Comparison of ENCODE assay signal across 11 cellular contexts in the genomic region with DNA sequence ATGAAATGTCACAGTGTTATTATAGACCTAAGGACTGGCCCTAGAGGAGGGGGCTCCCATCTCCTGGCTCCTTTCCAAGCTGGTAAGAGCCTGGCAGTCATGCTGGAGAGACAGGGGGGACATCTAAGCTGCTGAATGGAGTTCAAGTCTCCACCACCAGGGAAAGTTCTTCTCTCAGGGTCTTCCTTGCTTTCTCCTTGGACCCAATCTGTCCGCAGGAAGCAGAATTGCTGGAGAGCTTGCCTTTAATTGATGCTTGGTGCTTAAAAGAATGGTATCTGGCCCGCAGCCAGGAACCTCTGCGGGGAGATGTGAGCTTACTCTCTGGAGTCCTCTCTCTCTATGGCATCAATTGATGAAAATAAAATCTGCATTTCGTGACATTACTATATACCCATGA. TPM values are rescaled to one million over a fixed set of nuclear protein-coding genes. Genes with fewer than 3 reads are reported as not detected.
DNase-seq lines count a peak whose midpoint lies in the region; TF ChIP-seq lines count a peak whose summit lies in the region.
"Had no signal": no experiment of that assay in that cellular context is flagged by ENCODE, and none has a peak within 500 bp of the region (broad histone marks: within the 10 kb centered on the region; RNA-seq: fewer than 3 reads in every experiment).

No MANE protein-coding gene starts in this region.

- H3K18ac ChIP-seq in mesenchymal stem cell (ENCODE audit: low read depth in 1 of 2, low read length in 2 of 2) = no peak overlapping the region

- no peak overlapping the region for H3K4me2 ChIP-seq in mesenchymal stem cell (ENCODE audit: low read length, poor library complexity, severe bottlenecking)

- H2BK12ac ChIP-seq in mesenchymal stem cell (ENCODE audit: low read length in 2 of 2) = peak overlapping the region in 1 of 2 experiments; percentile 39

- H3K9me3 ChIP-seq in cardiac muscle cell (ENCODE audit: low read depth) (no peaks in the 10 kb centered on the region), mesenchymal stem cell (ENCODE audit: control insufficient read depth, low read length) (no peaks in the 10 kb centered on the region), vagina (no peaks in the 10 kb centered on the region)
- H3K9me3 ChIP-seq: mucosa of descending colon had no signal

- H3K14ac ChIP-seq in mesenchymal stem cell (ENCODE audit: low read length in 2 of 2) = no peak overlapping the region

- H2AFZ ChIP-seq in mesenchymal stem cell (ENCODE audit: low read depth, low read length) = no peak overlapping the region

- H2AK5ac ChIP-seq in mesenchymal stem cell (ENCODE audit: low read length, severe bottlenecking) = no peak overlapping the region

- TF ChIP-seq POLR2A in vagina (IDR thresholded peaks at IDR 0.05) = no peak

- TF ChIP-seq CTCF in cardiac muscle cell (IDR thresholded peaks at IDR 0.05; ENCODE audit: low read depth, low read length) (no peak), vagina (IDR thresholded peaks at IDR 0.05) (no peak)

- no peak overlapping the region for H4K91ac ChIP-seq in mesenchymal stem cell (ENCODE audit: low read length)

- no peak overlapping the region for H2BK120ac ChIP-seq in mesenchymal stem cell (ENCODE audit: low read depth, low read length)

- H3K4me3 ChIP-seq in cardiac muscle cell = no peak overlapping the region
- peak overlapping the region in 1 of 2 experiments; percentile 52 for H3K4me3 ChIP-seq in mesenchymal stem cell (ENCODE audit: insufficient read depth in 1 of 2, low read depth in 1 of 2, low read length in 2 of 2)
- H3K4me3 ChIP-seq in vagina = no peak overlapping the region
- H3K4me3 ChIP-seq: mucosa of descending colon had no signal

- H3K27me3 ChIP-seq in cardiac muscle cell (no peaks in the 10 kb centered on the region), mesenchymal stem cell (ENCODE audit: control insufficient read depth in 1 of 2, insufficient read depth in 1 of 2, low read length in 2 of 2) (no peaks in the 10 kb centered on the region), vagina (no peaks in the 10 kb centered on the region)

- no peak overlapping the region for H3K23ac ChIP-seq in mesenchymal stem cell (ENCODE audit: low read length in 2 of 2)

- peak overlapping the region; percentile 93 for H3K27ac ChIP-seq in cardiac muscle cell
- H3K27ac ChIP-seq in mesenchymal stem cell (ENCODE audit: low read length, poor library complexity, severe bottlenecking) = no peak overlapping the region
- H3K27ac ChIP-seq in vagina = peak overlapping the region; percentile 87

- no peak overlapping the region for H2BK5ac ChIP-seq in mesenchymal stem cell (ENCODE audit: low read depth, low read length, poor library complexity, severe bottlenecking)

- peaks cover 46% of the 10 kb centered on the region for H3K4me1 ChIP-seq in cardiac muscle cell (ENCODE audit: low read depth)
- peaks cover 2% of the 10 kb centered on the region for H3K4me1 ChIP-seq in mesenchymal stem cell (ENCODE audit: control insufficient read depth, insufficient read depth, low read depth, low read length)
- peaks cover 43% of the 10 kb centered on the region for H3K4me1 ChIP-seq in vagina

- no peaks in the 10 kb centered on the region for H3K36me3 ChIP-seq in cardiac muscle cell
- H3K36me3 ChIP-seq in mesenchymal stem cell (ENCODE audit: control insufficient read depth in 1 of 2, insufficient read depth in 2 of 2, low read depth in 1 of 2, low read length in 2 of 2) = no peaks in the 10 kb centered on the region
- H3K36me3 ChIP-seq in vagina = no peaks in the 10 kb centered on the region

- no peak overlapping the region for H4K8ac ChIP-seq in mesenchymal stem cell (ENCODE audit: low read length)

- WGBS in mesenchymal stem cell = 69% methylated on average over 3 of the region's 4 CpGs

- peak overlapping the region; percentile 56 for H2BK15ac ChIP-seq in mesenchymal stem cell (ENCODE audit: low read depth, poor library complexity, severe bottlenecking)

- intact Hi-C loops in cardiac septum (cut with DNase I) = loop anchor here (2.0 kb wide), 2 partner anchors 14 to 42 kb away; no protein-coding TSS in a partner anchor
- intact Hi-C loops in vagina (cut with DNase I) = no loop called here

- H3K4ac ChIP-seq in mesenchymal stem cell (ENCODE audit: low read depth in 1 of 2, low read length in 2 of 2) = no peak overlapping the region

- no peaks in the 10 kb centered on the region for H3K79me1 ChIP-seq in mesenchymal stem cell (replicated peaks; ENCODE audit: low read length, poor library complexity, severe bottlenecking)

- peak overlapping the region; percentile 83 for H3K9ac ChIP-seq in mesenchymal stem cell (ENCODE audit: low read length)

- peak; percentile 44 to 66 for DNase-seq in cardiac muscle cell (ENCODE audit: low read depth in 1 of 2, low spot score in 1 of 2)
- DNase-seq in cardiac septum (ENCODE audit: low spot score) = no peak
- peak; percentile 81 for DNase-seq in astrocyte of the hippocampus (ENCODE audit: low read depth, low spot score)
- DNase-seq in mesenchymal stem cell = peak; percentile 42
- peak; percentile 64 to 77 for DNase-seq in vagina (ENCODE audit: extremely low spot score in 2 of 2)
- no peak for DNase-seq in HK-2 (ENCODE audit: unreplicated experiment)
- no peak for DNase-seq in HuH-7.5 (ENCODE audit: low spot score)
- DNase-seq in hepatic stellate cell (ENCODE audit: low spot score) = no peak
- DNase-seq: activated CD4-positive, alpha-beta memory T cell treated with anti-CD3 and anti-CD28 coated beads, Interleukin-2, amount 10 ng/mL, durations not matched to agents 7 days and 5 days; Karpas-422 had no signal

RNA-seq across cellular contexts. Expression of gene IRF2BP2, which starts 25.1 kb away (rescaled TPM):
- total RNA-seq in cardiac muscle cell (84.0 and 113 TPM in 2 replicates), cardiac septum (65.6 TPM), vagina (72.9 TPM)
- polyA plus RNA-seq in cardiac muscle cell = 24.3 and 33.2 TPM in 2 replicates
- 98.6 TPM for polyA plus RNA-seq in mesenchymal stem cell (2013, experiment 1 of 2)
- 94.7 TPM for polyA plus RNA-seq in mesenchymal stem cell (2013, experiment 2 of 2)

Comparison
In these comparisons a context has a peak if more than half of its experiments do, and no peak if none do; other contexts are left out.
1. DNase-seq: peak in cardiac muscle cell (2 of 2), astrocyte of the hippocampus (single experiment), mesenchymal stem cell (single experiment) and vagina (2 of 2); none in cardiac septum (single experiment), HK-2 (single experiment), HuH-7.5 (single experiment) and hepatic stellate cell (single experiment).